28 cellular contexts compared by ENCODE assay signal in the genomic region with DNA sequence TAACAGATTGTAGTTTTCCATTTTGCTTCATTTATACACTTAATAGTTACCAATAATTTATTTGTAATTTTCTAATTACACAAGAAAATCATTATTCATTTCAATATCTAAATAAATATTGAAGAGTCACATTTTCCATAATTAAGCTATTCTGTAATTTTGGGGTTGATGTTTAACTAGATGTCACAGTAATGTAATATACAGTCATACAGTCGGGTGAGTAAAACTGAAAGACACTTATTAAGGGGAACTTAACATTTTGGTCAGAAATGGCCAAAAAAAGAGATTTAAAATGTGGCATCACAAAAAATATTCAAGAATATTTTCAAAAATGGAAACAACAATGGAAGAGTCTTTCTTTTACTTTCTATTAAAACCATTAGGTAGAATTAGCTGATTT.
"Had no signal": no experiment of that assay in that cellular context is flagged by ENCODE, and none has a peak within 500 bp of the region (broad histone marks: within the 10 kb centered on the region; RNA-seq: fewer than 3 reads in every experiment).

No MANE protein-coding gene starts in this region.

- H3K4me1 ChIP-seq: left lung, right atrium auricular region, right lobe of liver, stomach, testis, thyroid gland, transverse colon, upper lobe of left lung, vagina had no signal

- H3K27me3 Mint-ChIP-seq: naive thymus-derived CD4-positive, alpha-beta T cell; natural killer cell treated with Interleukin-12 subunit alpha and Interleukin-12 subunit beta and Interleukin-15 and Interleukin-18, amount 100 ng/mL, for 72 hours; progenitor cell of endocrine pancreas; stimulated activated naive B cell treated with anti-CD40 and anti-IgM and Interleukin-4, amounts not matched to agents 10 μg/mL and 1 μg/mL and 100 μg/mL, for 72 hours had no signal

- H3K9me3 Mint-ChIP-seq: stimulated activated naive B cell treated with anti-CD40 and anti-IgM and Interleukin-4, amounts not matched to agents 10 μg/mL and 1 μg/mL and 100 μg/mL, for 72 hours had no signal

- H3K4me1 Mint-ChIP-seq: immature natural killer cell; mesothelial cell of epicardium; naive thymus-derived CD4-positive, alpha-beta T cell; stimulated activated naive B cell treated with anti-CD40 and anti-IgM and Interleukin-4, amounts not matched to agents 10 μg/mL and 1 μg/mL and 100 μg/mL, for 72 hours had no signal

- FAIRE-seq: islet of Langerhans, kidney had no signal

- H3K4me3 ChIP-seq: left lung, lung, mucosa of descending colon, ovary, right atrium auricular region, right lobe of liver, stomach, testis, thyroid gland, transverse colon, upper lobe of left lung, vagina had no signal

- H3K36me3 Mint-ChIP-seq: immature natural killer cell; mesothelial cell of epicardium; naive thymus-derived CD4-positive, alpha-beta T cell; natural killer cell treated with Interleukin-12 subunit alpha and Interleukin-12 subunit beta and Interleukin-15 and Interleukin-18, amount 100 ng/mL, for 72 hours; stimulated activated naive B cell treated with anti-CD40 and anti-IgM and Interleukin-4, amounts not matched to agents 10 μg/mL and 1 μg/mL and 100 μg/mL, for 72 hours had no signal

- H3K27ac ChIP-seq: left lung, ovary, right atrium auricular region, right lobe of liver, stomach, testis, thyroid gland, transverse colon, upper lobe of left lung, vagina had no signal

- H3K27me3 ChIP-seq: left lung, ovary, right atrium auricular region, right lobe of liver, stomach, testis, thyroid gland, transverse colon, upper lobe of left lung, vagina had no signal

- H3K27ac Mint-ChIP-seq: immature natural killer cell; mesothelial cell of epicardium; naive thymus-derived CD4-positive, alpha-beta T cell; natural killer cell treated with Interleukin-12 subunit alpha and Interleukin-12 subunit beta and Interleukin-15 and Interleukin-18, amount 100 ng/mL, for 72 hours; progenitor cell of endocrine pancreas; stimulated activated naive B cell treated with anti-CD40 and anti-IgM and Interleukin-4, amounts not matched to agents 10 μg/mL and 1 μg/mL and 100 μg/mL, for 72 hours had no signal

- ATAC-seq: left colon; left lung; mucosa of descending colon; naive thymus-derived CD4-positive, alpha-beta T cell; natural killer cell treated with Interleukin-12 subunit alpha and Interleukin-12 subunit beta and Interleukin-15 and Interleukin-18, amount 100 ng/mL, for 72 hours; right lobe of liver; stimulated activated naive B cell treated with anti-CD40 and anti-IgM and Interleukin-4, amounts not matched to agents 10 μg/mL and 1 μg/mL and 100 μg/mL, for 72 hours; stimulated activated naive CD8-positive, alpha-beta T cell treated with anti-CD3 and anti-CD28 coated beads, Interleukin-15, Interleukin-2, amounts not matched to agents 100 U/mL and 50 U/mL, for 24 hours had no signal

- H3K36me3 ChIP-seq: left lung, ovary, right atrium auricular region, right lobe of liver, stomach, thyroid gland, transverse colon, upper lobe of left lung, vagina had no signal

- H3K9me3 ChIP-seq: left lung, ovary, right atrium auricular region, right lobe of liver, stomach, testis, thyroid gland, transverse colon, upper lobe of left lung, vagina had no signal

- DNase-seq: hypothalamus; immature natural killer cell; kidney; left colon; left lung; mesendoderm; mucosa of descending colon; naive thymus-derived CD4-positive, alpha-beta T cell; ovary; right lobe of liver; stimulated activated CD4-positive, alpha-beta T cell treated with anti-CD3 and anti-CD28 coated beads, Interleukin-12 subunit alpha, Interleukin-12 subunit beta, amount 100 ng/mL, for 4 hours; stimulated activated CD4-positive, alpha-beta T cell treated with anti-CD3 and anti-CD28 coated beads, Interleukin-15, amount 100 ng/mL, for 24 hours; stimulated activated CD4-positive, alpha-beta T cell treated with anti-CD3 and anti-CD28 coated beads, Interleukin-2, amount 100 ng/mL, for 24 hours; stimulated activated CD4-positive, alpha-beta T cell treated with anti-CD3 and anti-CD28 coated beads, Interleukin-4, amount 100 ng/mL, for 1 hour; stimulated activated naive B cell treated with anti-CD40 and anti-IgM and Interleukin-4, amounts not matched to agents 10 μg/mL and 1 μg/mL and 100 μg/mL, for 72 hours; stimulated activated naive CD8-positive, alpha-beta T cell treated with anti-CD3 and anti-CD28 coated beads, Interleukin-15, Interleukin-2, amounts not matched to agents 100 U/mL and 50 U/mL, for 24 hours; stomach; testis; thyroid gland; transverse colon; upper lobe of left lung had no signal

- H3K4me3 Mint-ChIP-seq: immature natural killer cell; mesothelial cell of epicardium; naive thymus-derived CD4-positive, alpha-beta T cell; natural killer cell treated with Interleukin-12 subunit alpha and Interleukin-12 subunit beta and Interleukin-15 and Interleukin-18, amount 100 ng/mL, for 72 hours; stimulated activated naive B cell treated with anti-CD40 and anti-IgM and Interleukin-4, amounts not matched to agents 10 μg/mL and 1 μg/mL and 100 μg/mL, for 72 hours had no signal
